Comparison of ENCODE assay signal across 17 cellular contexts in the genomic region with DNA sequence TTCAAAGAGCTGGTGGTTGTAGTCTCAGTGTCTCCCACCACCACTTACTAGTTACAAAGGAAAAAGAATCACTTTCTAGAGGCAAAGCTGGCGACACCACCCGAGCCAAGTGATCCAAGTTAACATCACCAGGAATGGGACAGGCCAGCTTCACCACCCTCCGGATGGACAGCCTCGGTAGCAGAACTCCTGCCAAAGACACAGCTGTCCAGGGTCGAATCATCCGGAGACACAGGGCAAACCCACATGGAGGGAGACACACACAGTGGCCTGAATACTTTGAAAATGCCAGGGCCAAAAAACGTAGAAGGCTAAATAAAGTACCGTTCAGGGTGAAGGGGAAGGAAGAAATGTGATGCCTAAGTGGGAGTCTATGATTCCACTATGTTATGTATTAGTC. TPM values are rescaled to one million over a fixed set of nuclear protein-coding genes. Genes with fewer than 3 reads are reported as not detected.
DNase-seq lines count a peak whose midpoint lies in the region; ATAC-seq and TF ChIP-seq lines count a peak whose summit lies in the region.
"Had no signal": no experiment of that assay in that cellular context is flagged by ENCODE, and none has a peak within 500 bp of the region (broad histone marks: within the 10 kb centered on the region; RNA-seq: fewer than 3 reads in every experiment).

No MANE protein-coding gene starts in this region.

- H3K27me3 Mint-ChIP-seq in endothelial cell (ENCODE audit: unreplicated experiment): peaks cover 6% of the 10 kb centered on the region
- peaks cover 2% of the 10 kb centered on the region for H3K27me3 Mint-ChIP-seq in activated CD8-positive, alpha-beta memory T cell treated with anti-CD3 and anti-CD28 coated beads, Interleukin-2, amount 10 ng/mL, durations not matched to agents 7 days and 5 days
- H3K27me3 Mint-ChIP-seq: B cell; CD4-positive, alpha-beta memory T cell had no signal

- peaks cover 0 to 30% of the 10 kb centered on the region in 2 donors for H3K4me1 ChIP-seq in right atrium auricular region

- intact Hi-C loops in cardiac septum (cut with DNase I) (no loop called here), posterior vena cava (cut with DNase I) (no loop called here)

- H3K4me1 Mint-ChIP-seq in endothelial cell (ENCODE audit: unreplicated experiment): peaks cover 7% of the 10 kb centered on the region
- H3K4me1 Mint-ChIP-seq in activated CD8-positive, alpha-beta memory T cell treated with anti-CD3 and anti-CD28 coated beads, Interleukin-2, amount 10 ng/mL, durations not matched to agents 7 days and 5 days: peaks cover 13% of the 10 kb centered on the region
- H3K4me1 Mint-ChIP-seq: GM23338 had no signal

- H3K9me3 Mint-ChIP-seq in endothelial cell (ENCODE audit: unreplicated experiment): peaks cover 9% of the 10 kb centered on the region
- peaks cover 3% of the 10 kb centered on the region for H3K9me3 Mint-ChIP-seq in activated CD8-positive, alpha-beta memory T cell treated with anti-CD3 and anti-CD28 coated beads, Interleukin-2, amount 10 ng/mL, durations not matched to agents 7 days and 5 days (ENCODE audit: low read depth)

- no peaks in the 10 kb centered on the region for H3K27me3 ChIP-seq in right atrium auricular region
- peaks cover 11% of the 10 kb centered on the region for H3K27me3 ChIP-seq in MG63

- DNase-seq in right atrium auricular region (ENCODE audit: low spot score) (no peak), cardiac septum (ENCODE audit: low spot score) (no peak), endothelial cell (ENCODE audit: low spot score) (no peak), posterior vena cava (ENCODE audit: low spot score) (peak; percentile 28), MG63 (no peak)
- DNase-seq in activated effector memory CD4-positive, alpha-beta T cell treated with Interleukin-2 at 50 U/mL for 16 hours: no peak
- no peak for DNase-seq in activated CD8-positive, alpha-beta memory T cell treated with anti-CD3 and anti-CD28 coated beads, Interleukin-2, amount 10 ng/mL, durations not matched to agents 7 days and 5 days
- DNase-seq: ACHN; C1 segment of cervical spinal cord; CD4-positive, alpha-beta memory T cell; COR-L47; DND-41; GDM1; H7 had no signal

- H3K36me3 ChIP-seq in right atrium auricular region: no peaks in the 10 kb centered on the region
- H3K36me3 ChIP-seq in MG63: no peaks in the 10 kb centered on the region

- no peaks in the 10 kb centered on the region for H3K9me3 ChIP-seq in right atrium auricular region
- peaks cover 12% of the 10 kb centered on the region for H3K9me3 ChIP-seq in MG63

- TF ChIP-seq CTCF in right atrium auricular region (IDR thresholded peaks at IDR 0.05) (no peak), endothelial cell (IDR thresholded peaks at IDR 0.05; ENCODE audit: unreplicated experiment) (no peak)

- no peak for ATAC-seq in activated CD8-positive, alpha-beta memory T cell treated with anti-CD3 and anti-CD28 coated beads, Interleukin-2, amount 10 ng/mL, durations not matched to agents 7 days and 5 days
- ATAC-seq: GM23338 had no signal

- H3K4me3 Mint-ChIP-seq in endothelial cell (ENCODE audit: unreplicated experiment): peak overlapping the region; percentile 7
- H3K4me3 Mint-ChIP-seq in activated CD8-positive, alpha-beta memory T cell treated with anti-CD3 and anti-CD28 coated beads, Interleukin-2, amount 10 ng/mL, durations not matched to agents 7 days and 5 days: no peak overlapping the region
- H3K4me3 Mint-ChIP-seq: B cell; CD4-positive, alpha-beta memory T cell; GM23338 had no signal

- no peak overlapping the region for H3K4me3 ChIP-seq in right atrium auricular region
- no peak overlapping the region for H3K4me3 ChIP-seq in MG63
- H3K4me3 ChIP-seq: GM23338 had no signal

- H3K27ac ChIP-seq in right atrium auricular region: peak overlapping the region; percentile 40 to 42

- H3K36me3 Mint-ChIP-seq in endothelial cell (ENCODE audit: low read depth, unreplicated experiment): peaks cover 44% of the 10 kb centered on the region
- H3K36me3 Mint-ChIP-seq in activated CD8-positive, alpha-beta memory T cell treated with anti-CD3 and anti-CD28 coated beads, Interleukin-2, amount 10 ng/mL, durations not matched to agents 7 days and 5 days: peaks cover 7% of the 10 kb centered on the region

- no peak overlapping the region for H3K27ac Mint-ChIP-seq in endothelial cell (ENCODE audit: unreplicated experiment)
- H3K27ac Mint-ChIP-seq in activated CD8-positive, alpha-beta memory T cell treated with anti-CD3 and anti-CD28 coated beads, Interleukin-2, amount 10 ng/mL, durations not matched to agents 7 days and 5 days: no peak overlapping the region
- H3K27ac Mint-ChIP-seq: B cell, GM23338 had no signal

- CTCF ChIA-PET in activated CD8-positive, alpha-beta memory T cell treated with anti-CD3 and anti-CD28 coated beads, Interleukin-2, amount 10 ng/mL, durations not matched to agents 7 days and 5 days (lab: Charles Lee): interaction anchor here (1.4 kb wide), 1 partner anchor 55 kb away, joined by 3 read pairs; no protein-coding TSS in a partner anchor

RNA-seq across cellular contexts. Expression of a gene that starts 33.1 kb away (rescaled TPM):
- total RNA-seq in right atrium auricular region (10 to 100 TPM; 12.7 to 25.1 TPM), cardiac septum (43.0 TPM), endothelial cell (ENCODE audit: unreplicated experiment) (35.3 TPM), posterior vena cava (1 to 10 TPM; 4.7 to 7.2 TPM)
- not detected in 2 replicates for total RNA-seq in MG63 (2014; rRNA removed; shearing (Covaris generic); ENCODE audit: low replicate concordance)
- 1 to 10 TPM; 4.3 to 9.2 TPM for total RNA-seq in activated CD8-positive, alpha-beta memory T cell treated with anti-CD3 and anti-CD28 coated beads, Interleukin-2, amount 10 ng/mL, durations not matched to agents 7 days and 5 days

RNA-seq across cellular contexts. Expression of a gene that starts 33.6 kb away (rescaled TPM):
- not detected for total RNA-seq in right atrium auricular region
- not detected for total RNA-seq in cardiac septum
- 0.38 TPM for total RNA-seq in endothelial cell (ENCODE audit: unreplicated experiment)
- not detected for total RNA-seq in posterior vena cava
- not detected in 2 replicates for total RNA-seq in MG63 (2014; rRNA removed; shearing (Covaris generic); ENCODE audit: low replicate concordance)
- not detected for total RNA-seq in activated CD8-positive, alpha-beta memory T cell treated with anti-CD3 and anti-CD28 coated beads, Interleukin-2, amount 10 ng/mL, durations not matched to agents 7 days and 5 days
- total RNA-seq: A172, B cell, GM23338, H7 had no signal
